1 cellular context compared by ENCODE assay signal in genomic region chr3:194395767-194396527, GRCh38.
TF ChIP-seq lines count a peak whose summit lies in the region.

No MANE protein-coding gene starts in this region.

TF ChIP-seq in K562, 482 proteins besides CTCF, POLR2A, EP300 and RAD21 (continues in another document):
- no peak for TF ChIP-seq ZBTB8A (IDR thresholded peaks at IDR 0.05; ENCODE audit: partially characterized antibody)
- TF ChIP-seq GTF2E2 (tag; IDR thresholded peaks at IDR 0.05): no peak
- TF ChIP-seq, protein P1, sequence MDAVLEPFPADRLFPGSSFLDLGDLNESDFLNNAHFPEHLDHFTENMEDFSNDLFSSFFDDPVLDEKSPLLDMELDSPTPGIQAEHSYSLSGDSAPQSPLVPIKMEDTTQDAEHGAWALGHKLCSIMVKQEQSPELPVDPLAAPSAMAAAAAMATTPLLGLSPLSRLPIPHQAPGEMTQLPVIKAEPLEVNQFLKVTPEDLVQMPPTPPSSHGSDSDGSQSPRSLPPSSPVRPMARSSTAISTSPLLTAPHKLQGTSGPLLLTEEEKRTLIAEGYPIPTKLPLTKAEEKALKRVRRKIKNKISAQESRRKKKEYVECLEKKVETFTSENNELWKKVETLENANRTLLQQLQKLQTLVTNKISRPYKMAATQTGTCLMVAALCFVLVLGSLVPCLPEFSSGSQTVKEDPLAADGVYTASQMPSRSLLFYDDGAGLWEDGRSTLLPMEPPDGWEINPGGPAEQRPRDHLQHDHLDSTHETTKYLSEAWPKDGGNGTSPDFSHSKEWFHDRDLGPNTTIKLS (IDR thresholded peaks at IDR 0.05; ENCODE audit: borderline replicate concordance, low read depth): no peak
- TF ChIP-seq ATF7 (IDR thresholded peaks at IDR 0.05): 0 out of 2 replicates have a peak, but pooled peaks have one; percentile 32
- no peak for TF ChIP-seq SRSF3 (IDR thresholded peaks at IDR 0.05; ENCODE audit: insufficient read depth, low read length)
- TF ChIP-seq SMARCE1 (IDR thresholded peaks at IDR 0.05): peak; percentile 41; the same call in 1 of the 2 replicates
- TF ChIP-seq ERF (CRISPR knock-in tag; IDR thresholded peaks at IDR 0.05): no peak
- TF ChIP-seq ZNF324 (CRISPR knock-in tag; IDR thresholded peaks at IDR 0.05): no peak
- no peak for TF ChIP-seq KLF10 (CRISPR knock-in tag; IDR thresholded peaks at IDR 0.05)
- TF ChIP-seq PML (IDR thresholded peaks at IDR 0.05; ENCODE audit: low read length): no peak
- TF ChIP-seq PCBP1 (IDR thresholded peaks at IDR 0.05; ENCODE audit: low read depth, low read length, poor library complexity, severe bottlenecking): no peak
- no peak for TF ChIP-seq MIER1 (IDR thresholded peaks at IDR 0.05; ENCODE audit: low read depth)
- TF ChIP-seq SMARCA4 (IDR thresholded peaks at IDR 0.05): 0 out of 2 replicates have a peak, but pooled peaks have one; percentile 27
- no peak for TF ChIP-seq JUN (IDR thresholded peaks at IDR 0.05; ENCODE audit: borderline replicate concordance, low read depth, low read length)
- no peak for TF ChIP-seq JUN (CRISPR knock-in tag; IDR thresholded peaks at IDR 0.05; ENCODE audit: borderline replicate concordance)
- no peak for TF ChIP-seq ZNF512 (tag; IDR thresholded peaks at IDR 0.05)
- TF ChIP-seq RFX5 (IDR thresholded peaks at IDR 0.05; ENCODE audit: low read depth, low read length): no peak
- TF ChIP-seq, protein P2, sequence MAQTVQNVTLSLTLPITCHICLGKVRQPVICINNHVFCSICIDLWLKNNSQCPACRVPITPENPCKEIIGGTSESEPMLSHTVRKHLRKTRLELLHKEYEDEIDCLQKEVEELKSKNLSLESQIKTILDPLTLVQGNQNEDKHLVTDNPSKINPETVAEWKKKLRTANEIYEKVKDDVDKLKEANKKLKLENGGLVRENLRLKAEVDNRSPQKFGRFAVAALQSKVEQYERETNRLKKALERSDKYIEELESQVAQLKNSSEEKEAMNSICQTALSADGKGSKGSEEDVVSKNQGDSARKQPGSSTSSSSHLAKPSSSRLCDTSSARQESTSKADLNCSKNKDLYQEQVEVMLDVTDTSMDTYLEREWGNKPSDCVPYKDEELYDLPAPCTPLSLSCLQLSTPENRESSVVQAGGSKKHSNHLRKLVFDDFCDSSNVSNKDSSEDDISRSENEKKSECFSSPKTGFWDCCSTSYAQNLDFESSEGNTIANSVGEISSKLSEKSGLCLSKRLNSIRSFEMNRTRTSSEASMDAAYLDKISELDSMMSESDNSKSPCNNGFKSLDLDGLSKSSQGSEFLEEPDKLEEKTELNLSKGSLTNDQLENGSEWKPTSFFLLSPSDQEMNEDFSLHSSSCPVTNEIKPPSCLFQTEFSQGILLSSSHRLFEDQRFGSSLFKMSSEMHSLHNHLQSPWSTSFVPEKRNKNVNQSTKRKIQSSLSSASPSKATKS (CRISPR knock-in tag; IDR thresholded peaks at IDR 0.05): no peak
- TF ChIP-seq KDM2B (CRISPR knock-in tag; IDR thresholded peaks at IDR 0.05): no peak
- no peak for TF ChIP-seq ETS1 (conservative IDR thresholded peaks at IDR 0.05; ENCODE audit: control insufficient read depth, low read depth, low read length)
- TF ChIP-seq, protein P3, sequence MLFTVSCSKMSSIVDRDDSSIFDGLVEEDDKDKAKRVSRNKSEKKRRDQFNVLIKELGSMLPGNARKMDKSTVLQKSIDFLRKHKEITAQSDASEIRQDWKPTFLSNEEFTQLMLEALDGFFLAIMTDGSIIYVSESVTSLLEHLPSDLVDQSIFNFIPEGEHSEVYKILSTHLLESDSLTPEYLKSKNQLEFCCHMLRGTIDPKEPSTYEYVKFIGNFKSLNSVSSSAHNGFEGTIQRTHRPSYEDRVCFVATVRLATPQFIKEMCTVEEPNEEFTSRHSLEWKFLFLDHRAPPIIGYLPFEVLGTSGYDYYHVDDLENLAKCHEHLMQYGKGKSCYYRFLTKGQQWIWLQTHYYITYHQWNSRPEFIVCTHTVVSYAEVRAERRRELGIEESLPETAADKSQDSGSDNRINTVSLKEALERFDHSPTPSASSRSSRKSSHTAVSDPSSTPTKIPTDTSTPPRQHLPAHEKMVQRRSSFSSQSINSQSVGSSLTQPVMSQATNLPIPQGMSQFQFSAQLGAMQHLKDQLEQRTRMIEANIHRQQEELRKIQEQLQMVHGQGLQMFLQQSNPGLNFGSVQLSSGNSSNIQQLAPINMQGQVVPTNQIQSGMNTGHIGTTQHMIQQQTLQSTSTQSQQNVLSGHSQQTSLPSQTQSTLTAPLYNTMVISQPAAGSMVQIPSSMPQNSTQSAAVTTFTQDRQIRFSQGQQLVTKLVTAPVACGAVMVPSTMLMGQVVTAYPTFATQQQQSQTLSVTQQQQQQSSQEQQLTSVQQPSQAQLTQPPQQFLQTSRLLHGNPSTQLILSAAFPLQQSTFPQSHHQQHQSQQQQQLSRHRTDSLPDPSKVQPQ (CRISPR knock-in tag; IDR thresholded peaks at IDR 0.05; ENCODE audit: borderline replicate concordance): no peak
- TF ChIP-seq GABPB1 (CRISPR knock-in tag; IDR thresholded peaks at IDR 0.05): no peak
- no peak for TF ChIP-seq SOX6 (IDR thresholded peaks at IDR 0.05)
- TF ChIP-seq, protein P4, sequence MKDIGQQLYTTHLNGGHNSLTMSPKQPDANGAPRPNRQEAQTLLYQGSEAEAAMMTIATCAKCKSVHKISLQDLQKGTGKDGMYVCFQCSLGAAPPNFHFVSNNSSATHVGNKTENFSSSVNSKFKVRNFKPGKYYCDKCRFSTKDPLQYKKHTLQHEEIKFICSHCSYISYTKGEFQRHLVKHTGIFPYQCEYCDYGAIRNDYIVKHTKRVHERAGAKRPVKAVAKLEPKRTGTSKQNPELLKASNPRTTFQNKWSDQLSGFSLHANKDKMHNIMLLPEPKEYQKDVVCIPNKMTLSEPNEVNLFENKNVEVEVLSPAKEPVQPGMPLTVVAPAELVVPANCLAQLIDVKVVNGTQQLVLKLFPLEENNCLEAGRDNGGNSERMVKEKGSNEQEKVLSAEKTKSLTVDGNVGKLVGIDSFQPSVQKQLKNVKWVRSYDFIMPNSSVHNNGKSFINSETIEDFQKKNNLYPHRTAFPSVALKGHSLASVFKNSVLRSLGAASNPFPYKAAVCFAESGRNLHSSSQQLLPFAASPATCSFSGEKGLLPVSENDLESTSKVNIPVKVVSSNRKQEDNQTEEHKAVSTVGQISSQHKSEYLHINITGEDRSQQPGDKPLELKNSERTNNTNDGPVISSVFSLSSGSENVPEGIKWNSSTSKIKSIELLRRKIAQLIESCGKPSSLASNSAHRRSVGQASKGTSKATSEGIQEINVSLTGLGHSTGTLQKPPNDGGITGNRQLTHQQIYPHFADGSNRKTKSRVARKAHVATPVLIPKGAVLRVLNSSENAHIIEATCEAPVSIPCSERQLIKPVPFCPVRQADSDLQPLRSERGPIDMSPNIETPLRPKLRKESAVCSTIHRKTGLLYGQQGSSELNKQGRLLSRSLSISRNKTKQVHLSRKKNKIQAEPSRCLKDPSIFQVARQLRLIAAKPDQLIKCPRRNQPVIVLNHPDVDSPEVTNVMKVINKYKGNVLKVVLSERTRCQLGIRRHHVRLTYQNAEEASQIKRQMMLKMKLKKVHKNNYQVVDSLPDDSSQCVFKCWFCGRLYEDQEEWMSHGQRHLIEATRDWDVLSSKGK (CRISPR knock-in tag; IDR thresholded peaks at IDR 0.05): no peak
- TF ChIP-seq, protein P5, sequence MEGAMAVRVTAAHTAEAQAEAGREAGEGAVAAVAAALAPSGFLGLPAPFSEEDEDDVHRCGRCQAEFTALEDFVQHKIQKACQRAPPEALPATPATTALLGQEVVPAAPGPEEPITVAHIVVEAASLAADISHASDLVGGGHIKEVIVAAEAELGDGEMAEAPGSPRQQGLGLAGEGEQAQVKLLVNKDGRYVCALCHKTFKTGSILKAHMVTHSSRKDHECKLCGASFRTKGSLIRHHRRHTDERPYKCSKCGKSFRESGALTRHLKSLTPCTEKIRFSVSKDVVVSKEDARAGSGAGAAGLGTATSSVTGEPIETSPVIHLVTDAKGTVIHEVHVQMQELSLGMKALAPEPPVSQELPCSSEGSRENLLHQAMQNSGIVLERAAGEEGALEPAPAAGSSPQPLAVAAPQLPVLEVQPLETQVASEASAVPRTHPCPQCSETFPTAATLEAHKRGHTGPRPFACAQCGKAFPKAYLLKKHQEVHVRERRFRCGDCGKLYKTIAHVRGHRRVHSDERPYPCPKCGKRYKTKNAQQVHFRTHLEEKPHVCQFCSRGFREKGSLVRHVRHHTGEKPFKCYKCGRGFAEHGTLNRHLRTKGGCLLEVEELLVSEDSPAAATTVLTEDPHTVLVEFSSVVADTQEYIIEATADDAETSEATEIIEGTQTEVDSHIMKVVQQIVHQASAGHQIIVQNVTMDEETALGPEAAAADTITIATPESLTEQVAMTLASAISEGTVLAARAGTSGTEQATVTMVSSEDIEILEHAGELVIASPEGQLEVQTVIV (CRISPR knock-in tag; IDR thresholded peaks at IDR 0.05; ENCODE audit: borderline replicate concordance): no peak
- no peak for TF ChIP-seq ZNF76 (CRISPR knock-in tag; IDR thresholded peaks at IDR 0.05; ENCODE audit: borderline replicate concordance)
- TF ChIP-seq MAFK (IDR thresholded peaks at IDR 0.05; ENCODE audit: low read length): no peak
- TF ChIP-seq PTTG1 (tag; IDR thresholded peaks at IDR 0.05; ENCODE audit: low read depth): no peak
- TF ChIP-seq NCOA1 (IDR thresholded peaks at IDR 0.05; ENCODE audit: low read depth): no peak
- TF ChIP-seq ZNF146 (CRISPR knock-in tag; IDR thresholded peaks at IDR 0.05; ENCODE audit: unreplicated experiment): no peak
- TF ChIP-seq ARID1B (IDR thresholded peaks at IDR 0.05): peak; percentile 56; the same call in 1 of the 2 replicates
- no peak for TF ChIP-seq HDAC8 (tag; IDR thresholded peaks at IDR 0.05)
- TF ChIP-seq ZNF274 (IDR thresholded peaks at IDR 0.05; ENCODE audit: borderline replicate concordance, low read depth, low read length): no peak
- TF ChIP-seq BHLHE40 (IDR thresholded peaks at IDR 0.05; ENCODE audit: low read length): 0 out of 2 replicates have a peak, but pooled peaks have one; percentile 9
- no peak for TF ChIP-seq MBD1 (CRISPR knock-in tag; IDR thresholded peaks at IDR 0.05)
- no peak for TF ChIP-seq ZNF764 (CRISPR knock-in tag; IDR thresholded peaks at IDR 0.05; ENCODE audit: low read depth)
- TF ChIP-seq SREBF2 (CRISPR knock-in tag; IDR thresholded peaks at IDR 0.05): no peak
- TF ChIP-seq PHB (CRISPR knock-in tag; IDR thresholded peaks at IDR 0.05): no peak
- TF ChIP-seq NELFE (IDR thresholded peaks at IDR 0.05; ENCODE audit: insufficient read depth, insufficient read length): no peak
- TF ChIP-seq ZNF184 (CRISPR knock-in tag; IDR thresholded peaks at IDR 0.05): no peak
- 0 out of 2 replicates have a peak, but pooled peaks have one; percentile 20 for TF ChIP-seq MTA3 (IDR thresholded peaks at IDR 0.05; ENCODE audit: borderline replicate concordance)
- TF ChIP-seq NR1H2 (CRISPR knock-in tag; IDR thresholded peaks at IDR 0.05): no peak
- peak; percentile 20; the same call in 1 of the 2 replicates for TF ChIP-seq PHF21A (IDR thresholded peaks at IDR 0.05; ENCODE audit: borderline replicate concordance, low read depth)
- TF ChIP-seq GTF2B (IDR thresholded peaks at IDR 0.05; ENCODE audit: extremely low read depth, insufficient read length): no peak
